Comparison of ENCODE assay signal across 1 cellular context in genomic region chr12:47812797-47813490, GRCh38.
A peak's percentile ranks its signal among the peaks of the same experiment; 100 is the strongest.
TF ChIP-seq lines count a peak whose summit lies in the region.

No MANE protein-coding gene starts in this region.

TF ChIP-seq in K562, 482 proteins besides CTCF, POLR2A, EP300 and RAD21 (continued from another document):
- TF ChIP-seq ARID4B (CRISPR knock-in tag; IDR thresholded peaks at IDR 0.05), result peak; percentile 64; the same call in 1 of the 2 replicates
- TF ChIP-seq RFX5 (IDR thresholded peaks at IDR 0.05; ENCODE audit: low read depth, low read length), result no peak
- no peak for TF ChIP-seq ZNF354B (CRISPR knock-in tag; IDR thresholded peaks at IDR 0.05)
- no peak; the same call in 1 of the 2 replicates for TF ChIP-seq ZNF589 (CRISPR knock-in tag; IDR thresholded peaks at IDR 0.05; ENCODE audit: low read depth)
- no peak for TF ChIP-seq ZNF384 (IDR thresholded peaks at IDR 0.05; ENCODE audit: low read depth, low read length)
- TF ChIP-seq MXD1 (CRISPR knock-in tag; IDR thresholded peaks at IDR 0.05; ENCODE audit: borderline replicate concordance, poor library complexity, severe bottlenecking), result no peak
TF ChIP-seq in K562: peak in this region for 90.
